8 cellular contexts compared by ENCODE assay signal in the genomic region with DNA sequence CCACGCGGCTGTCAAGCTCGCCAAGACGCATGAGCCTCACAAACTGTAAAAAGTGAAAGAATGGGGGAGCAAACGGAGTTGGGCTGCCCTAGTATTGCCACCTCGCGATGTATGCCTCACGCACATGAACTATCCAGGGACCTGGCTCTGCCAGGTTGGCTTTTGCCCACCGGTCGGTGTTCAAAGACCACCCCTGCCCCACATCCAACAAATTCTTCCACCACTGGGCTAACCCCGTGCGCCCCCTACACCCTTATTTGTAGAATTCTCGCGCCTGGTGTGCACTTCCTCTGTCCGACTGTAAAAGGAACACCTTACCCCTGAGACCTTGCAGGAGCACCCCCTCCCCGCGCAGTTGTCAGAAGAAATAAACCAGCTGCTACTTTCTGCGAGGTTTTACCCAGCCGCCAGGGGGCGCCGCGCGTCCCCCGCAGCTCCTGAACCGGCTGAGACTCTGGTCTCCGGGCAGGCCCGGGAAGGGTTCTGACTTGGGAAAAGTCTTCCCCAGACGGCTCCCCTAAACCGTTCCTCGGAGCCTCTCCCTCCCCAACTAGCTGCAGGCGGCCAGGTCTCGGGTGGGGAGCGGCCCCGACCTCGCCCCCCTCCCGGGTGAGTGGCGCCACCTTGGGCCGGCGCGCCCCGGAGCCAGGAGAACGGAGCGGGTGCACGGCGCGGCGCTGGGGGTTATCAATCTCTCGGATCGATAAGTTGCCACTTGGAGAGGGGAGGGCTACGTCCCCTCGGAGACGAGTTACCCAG.
A peak's percentile ranks its signal among the peaks of the same experiment; 100 is the strongest.
DNase-seq lines count a peak whose midpoint lies in the region; ATAC-seq and TF ChIP-seq lines count a peak whose summit lies in the region.

No MANE protein-coding gene starts in this region.

- H3K36me3 Mint-ChIP-seq in memory B cell = no peaks in the 10 kb centered on the region

- TF ChIP-seq CTCF in GM10266 (IDR thresholded peaks at IDR 0.05; ENCODE audit: control insufficient read depth, insufficient read depth, low read depth, missing control alignments) = peak; percentile 57
- TF ChIP-seq CTCF in WI38 (IDR thresholded peaks at IDR 0.05; ENCODE audit: low read depth, low read length) = peak; percentile 49

- peaks cover 20% of the 10 kb centered on the region for H3K4me1 ChIP-seq in effector memory CD4-positive, alpha-beta T cell (ENCODE audit: control insufficient read depth, insufficient read depth, low read length, poor library complexity, severe bottlenecking)
- peaks cover 29% of the 10 kb centered on the region for H3K4me1 ChIP-seq in stomach smooth muscle (ENCODE audit: control insufficient read depth, insufficient read depth, low read length)

- peak overlapping the region in 1 of 2 donors; percentile 42 for H3K9ac ChIP-seq in stomach smooth muscle (ENCODE audit: low read length in 2 of 2)

- peaks cover 2% of the 10 kb centered on the region for H3K9me3 Mint-ChIP-seq in memory B cell

- H3K27me3 Mint-ChIP-seq in memory B cell = peaks cover 23% of the 10 kb centered on the region

- peaks cover 12% of the 10 kb centered on the region for H3K27me3 ChIP-seq in effector memory CD4-positive, alpha-beta T cell (replicated peaks; ENCODE audit: control insufficient read depth, insufficient read depth, low read length, poor library complexity, severe bottlenecking)
- no peaks in the 10 kb centered on the region for H3K27me3 ChIP-seq in stomach smooth muscle (ENCODE audit: control insufficient read depth in 1 of 2, insufficient read depth in 2 of 2, low read length in 2 of 2)

- peak; percentile 36 for ATAC-seq in memory B cell (ENCODE audit: low read depth)
- ATAC-seq in HG02678 (IDR thresholded peaks at IDR 0.05; ENCODE audit: unreplicated experiment) = no peak
- no peak for ATAC-seq in HG03354 (IDR thresholded peaks at IDR 0.05; ENCODE audit: poor library complexity, severe bottlenecking, unreplicated experiment)

- H3K4me1 Mint-ChIP-seq in memory B cell = peaks cover 5% of the 10 kb centered on the region

- DNase-seq in GM10266 (ENCODE audit: extremely low spot score) (peak; percentile 90), NCI-H1105 (lab: John Stamatoyannopoulos, UW) (peak; percentile 52), memory B cell (ENCODE audit: low spot score in 2 of 2) (peak; percentile 11 to 43)
- DNase-seq in effector memory CD4-positive, alpha-beta T cell = peak in 2 of 3 donors; percentile 2 to 6

- H3K36me3 ChIP-seq in effector memory CD4-positive, alpha-beta T cell (ENCODE audit: control insufficient read depth, insufficient read depth, low read length) = no peaks in the 10 kb centered on the region
- no peaks in the 10 kb centered on the region for H3K36me3 ChIP-seq in stomach smooth muscle (ENCODE audit: control insufficient read depth in 2 of 2, insufficient read depth in 2 of 2, low read length in 2 of 2)

- no peaks in the 10 kb centered on the region for H3K9me3 ChIP-seq in effector memory CD4-positive, alpha-beta T cell (ENCODE audit: control insufficient read depth, low read length)
- no peaks in the 10 kb centered on the region for H3K9me3 ChIP-seq in stomach smooth muscle (ENCODE audit: control insufficient read depth in 2 of 2, low read length in 2 of 2)

- H3K4me3 ChIP-seq in WI38 (ENCODE audit: low read depth, low read length) = peak overlapping the region; percentile 25; the same call in 1 of the 2 replicates
- peak overlapping the region; percentile 25 for H3K4me3 ChIP-seq in effector memory CD4-positive, alpha-beta T cell (ENCODE audit: insufficient read depth, low read depth, low read length, poor library complexity, severe bottlenecking)
- H3K4me3 ChIP-seq in stomach smooth muscle (ENCODE audit: low read length in 2 of 2) = peak overlapping the region; percentile 62 to 77

- no peak overlapping the region for H3K27ac Mint-ChIP-seq in memory B cell

- peak overlapping the region; percentile 75 for H3K4me3 Mint-ChIP-seq in memory B cell

- no peak overlapping the region for H3K27ac ChIP-seq in effector memory CD4-positive, alpha-beta T cell (ENCODE audit: insufficient read depth, low read length, poor library complexity, severe bottlenecking)
- peak overlapping the region; percentile 49 for H3K27ac ChIP-seq in stomach smooth muscle (ENCODE audit: low read length)

Comparison
In these comparisons a context has a peak if more than half of its experiments do, and no peak if none do; other contexts are left out.
1. DNase-seq: peak in every context shown above with its lines; median percentile 90 in GM10266; 52 in NCI-H1105; 27 in memory B cell; 4 in effector memory CD4-positive, alpha-beta T cell.